Comparison of ENCODE assay signal across 1 cellular context in the genomic region with DNA sequence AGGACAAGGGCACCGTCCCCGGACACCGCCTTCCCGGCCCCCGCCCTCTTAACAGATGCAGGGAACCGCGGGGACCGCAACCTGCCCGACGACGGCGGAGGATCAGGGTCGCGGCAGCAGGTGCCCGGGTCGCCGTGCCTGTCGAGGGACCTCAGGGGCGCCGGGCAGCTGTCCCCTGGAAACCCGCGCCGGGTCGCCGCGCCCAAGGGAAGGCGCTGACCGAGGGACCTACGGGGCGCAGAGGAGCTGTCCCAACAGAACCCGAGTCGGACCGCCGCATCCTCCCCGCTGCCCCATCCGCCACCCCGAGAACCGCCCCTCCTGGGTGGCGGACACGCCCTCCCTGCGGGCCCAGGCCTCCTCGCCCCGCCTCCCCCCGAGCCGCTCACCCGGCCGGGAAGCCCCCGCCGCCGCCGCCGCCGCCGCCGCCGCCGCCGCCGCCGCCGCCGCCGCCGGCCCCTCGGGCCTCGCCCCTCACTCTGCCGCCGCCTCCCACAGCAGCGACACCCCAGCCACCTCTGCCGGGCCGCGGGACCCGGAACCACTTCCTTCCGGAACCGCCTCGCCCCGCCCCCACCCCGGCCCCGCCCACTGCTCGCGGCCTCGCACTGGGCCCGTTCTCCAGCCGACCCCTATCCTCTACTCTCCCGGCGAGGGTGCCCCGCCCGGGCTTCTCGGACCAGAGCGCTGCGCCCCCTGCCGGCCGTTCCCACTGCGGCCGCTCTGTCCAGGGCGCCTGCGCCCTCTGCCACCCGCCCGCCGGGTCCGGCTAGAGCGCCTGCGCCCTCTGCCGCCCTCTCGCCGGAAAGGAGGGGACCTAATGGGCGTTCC.
TF ChIP-seq lines count a peak whose summit lies in the region.

Gene BCLAF3, minus strand, starts transcription at position 543 of the 831 bp plus-strand sequence. CDS start 20,797 bp downstream, outside the sequence.

TF ChIP-seq in HepG2, 621 proteins besides CTCF, POLR2A, EP300 and RAD21 (continued from another document):
- TF ChIP-seq, protein P1, sequence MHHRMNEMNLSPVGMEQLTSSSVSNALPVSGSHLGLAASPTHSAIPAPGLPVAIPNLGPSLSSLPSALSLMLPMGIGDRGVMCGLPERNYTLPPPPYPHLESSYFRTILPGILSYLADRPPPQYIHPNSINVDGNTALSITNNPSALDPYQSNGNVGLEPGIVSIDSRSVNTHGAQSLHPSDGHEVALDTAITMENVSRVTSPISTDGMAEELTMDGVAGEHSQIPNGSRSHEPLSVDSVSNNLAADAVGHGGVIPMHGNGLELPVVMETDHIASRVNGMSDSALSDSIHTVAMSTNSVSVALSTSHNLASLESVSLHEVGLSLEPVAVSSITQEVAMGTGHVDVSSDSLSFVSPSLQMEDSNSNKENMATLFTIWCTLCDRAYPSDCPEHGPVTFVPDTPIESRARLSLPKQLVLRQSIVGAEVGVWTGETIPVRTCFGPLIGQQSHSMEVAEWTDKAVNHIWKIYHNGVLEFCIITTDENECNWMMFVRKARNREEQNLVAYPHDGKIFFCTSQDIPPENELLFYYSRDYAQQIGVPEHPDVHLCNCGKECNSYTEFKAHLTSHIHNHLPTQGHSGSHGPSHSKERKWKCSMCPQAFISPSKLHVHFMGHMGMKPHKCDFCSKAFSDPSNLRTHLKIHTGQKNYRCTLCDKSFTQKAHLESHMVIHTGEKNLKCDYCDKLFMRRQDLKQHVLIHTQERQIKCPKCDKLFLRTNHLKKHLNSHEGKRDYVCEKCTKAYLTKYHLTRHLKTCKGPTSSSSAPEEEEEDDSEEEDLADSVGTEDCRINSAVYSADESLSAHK (CRISPR knock-in tag; IDR thresholded peaks at IDR 0.05; ENCODE audit: borderline replicate concordance) = no peak
- no peak for TF ChIP-seq ZNF605 (CRISPR knock-in tag; IDR thresholded peaks at IDR 0.05)
- no peak; the same call in 1 of the 2 replicates for TF ChIP-seq NFKBIZ (CRISPR knock-in tag; IDR thresholded peaks at IDR 0.05)
- no peak for TF ChIP-seq THYN1 (CRISPR knock-in tag; IDR thresholded peaks at IDR 0.05; ENCODE audit: borderline replicate concordance, low read depth)
- no peak for TF ChIP-seq KLF6 (CRISPR knock-in tag; IDR thresholded peaks at IDR 0.05)
- no peak for TF ChIP-seq NONO (IDR thresholded peaks at IDR 0.05)
- no peak for TF ChIP-seq NONO (CRISPR knock-in tag; conservative IDR thresholded peaks at IDR 0.05)
- TF ChIP-seq ZNF770 (CRISPR knock-in tag; IDR thresholded peaks at IDR 0.05) = peak; percentile 43; the same call in 1 of the 2 replicates
- TF ChIP-seq ZNF34 (CRISPR knock-in tag; IDR thresholded peaks at IDR 0.05; ENCODE audit: borderline replicate concordance) = no peak
- TF ChIP-seq DPF2 (CRISPR knock-in tag; IDR thresholded peaks at IDR 0.05; ENCODE audit: borderline replicate concordance, low read depth) = no peak
- TF ChIP-seq, protein P2, sequence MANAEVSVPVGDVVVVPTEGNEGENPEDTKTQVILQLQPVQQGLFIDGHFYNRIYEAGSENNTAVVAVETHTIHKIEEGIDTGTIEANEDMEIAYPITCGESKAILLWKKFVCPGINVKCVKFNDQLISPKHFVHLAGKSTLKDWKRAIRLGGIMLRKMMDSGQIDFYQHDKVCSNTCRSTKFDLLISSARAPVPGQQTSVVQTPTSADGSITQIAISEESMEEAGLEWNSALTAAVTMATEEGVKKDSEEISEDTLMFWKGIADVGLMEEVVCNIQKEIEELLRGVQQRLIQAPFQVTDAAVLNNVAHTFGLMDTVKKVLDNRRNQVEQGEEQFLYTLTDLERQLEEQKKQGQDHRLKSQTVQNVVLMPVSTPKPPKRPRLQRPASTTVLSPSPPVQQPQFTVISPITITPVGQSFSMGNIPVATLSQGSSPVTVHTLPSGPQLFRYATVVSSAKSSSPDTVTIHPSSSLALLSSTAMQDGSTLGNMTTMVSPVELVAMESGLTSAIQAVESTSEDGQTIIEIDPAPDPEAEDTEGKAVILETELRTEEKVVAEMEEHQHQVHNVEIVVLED (CRISPR knock-in tag; IDR thresholded peaks at IDR 0.05; ENCODE audit: borderline replicate concordance) = no peak
- no peak for TF ChIP-seq THAP9 (CRISPR knock-in tag; IDR thresholded peaks at IDR 0.05; ENCODE audit: borderline replicate concordance)
- TF ChIP-seq TBL1XR1 (IDR thresholded peaks at IDR 0.05; ENCODE audit: borderline replicate concordance, low read length, partially characterized antibody) = no peak
- TF ChIP-seq GABPA (IDR thresholded peaks at IDR 0.05; ENCODE audit: low read depth, low read length) = peak; percentile 60
- peak; percentile 66 for TF ChIP-seq GABPA (CRISPR knock-in tag; IDR thresholded peaks at IDR 0.05; ENCODE audit: low read depth)
- TF ChIP-seq ZNF256 (CRISPR knock-in tag; conservative IDR thresholded peaks at IDR 0.05) = no peak
- TF ChIP-seq ZNF619 (CRISPR knock-in tag; IDR thresholded peaks at IDR 0.05) = no peak
- peak; percentile 55 for TF ChIP-seq ZFX (CRISPR knock-in tag; IDR thresholded peaks at IDR 0.05; ENCODE audit: low read depth)
- no peak for TF ChIP-seq NFYC (CRISPR knock-in tag; IDR thresholded peaks at IDR 0.05)
- TF ChIP-seq BCL3 (CRISPR knock-in tag; IDR thresholded peaks at IDR 0.05) = no peak
- TF ChIP-seq HHEX (CRISPR knock-in tag; IDR thresholded peaks at IDR 0.05) = no peak
- TF ChIP-seq, protein P3, sequence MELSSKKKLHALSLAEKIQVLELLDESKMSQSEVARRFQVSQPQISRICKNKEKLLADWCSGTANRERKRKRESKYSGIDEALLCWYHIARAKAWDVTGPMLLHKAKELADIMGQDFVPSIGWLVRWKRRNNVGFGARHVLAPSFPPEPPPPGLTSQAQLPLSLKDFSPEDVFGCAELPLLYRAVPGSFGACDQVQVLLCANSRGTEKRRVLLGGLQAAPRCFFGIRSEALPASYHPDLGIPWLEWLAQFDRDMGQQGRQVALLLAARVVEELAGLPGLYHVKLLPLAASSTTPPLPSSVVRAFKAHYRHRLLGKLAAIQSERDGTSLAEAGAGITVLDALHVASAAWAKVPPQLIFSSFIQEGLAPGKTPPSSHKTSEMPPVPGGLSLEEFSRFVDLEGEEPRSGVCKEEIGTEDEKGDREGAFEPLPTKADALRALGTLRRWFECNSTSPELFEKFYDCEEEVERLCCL (CRISPR knock-in tag; IDR thresholded peaks at IDR 0.05; ENCODE audit: borderline replicate concordance) = no peak
- TF ChIP-seq SALL1 (CRISPR knock-in tag; IDR thresholded peaks at IDR 0.05) = no peak
- TF ChIP-seq, protein P4, sequence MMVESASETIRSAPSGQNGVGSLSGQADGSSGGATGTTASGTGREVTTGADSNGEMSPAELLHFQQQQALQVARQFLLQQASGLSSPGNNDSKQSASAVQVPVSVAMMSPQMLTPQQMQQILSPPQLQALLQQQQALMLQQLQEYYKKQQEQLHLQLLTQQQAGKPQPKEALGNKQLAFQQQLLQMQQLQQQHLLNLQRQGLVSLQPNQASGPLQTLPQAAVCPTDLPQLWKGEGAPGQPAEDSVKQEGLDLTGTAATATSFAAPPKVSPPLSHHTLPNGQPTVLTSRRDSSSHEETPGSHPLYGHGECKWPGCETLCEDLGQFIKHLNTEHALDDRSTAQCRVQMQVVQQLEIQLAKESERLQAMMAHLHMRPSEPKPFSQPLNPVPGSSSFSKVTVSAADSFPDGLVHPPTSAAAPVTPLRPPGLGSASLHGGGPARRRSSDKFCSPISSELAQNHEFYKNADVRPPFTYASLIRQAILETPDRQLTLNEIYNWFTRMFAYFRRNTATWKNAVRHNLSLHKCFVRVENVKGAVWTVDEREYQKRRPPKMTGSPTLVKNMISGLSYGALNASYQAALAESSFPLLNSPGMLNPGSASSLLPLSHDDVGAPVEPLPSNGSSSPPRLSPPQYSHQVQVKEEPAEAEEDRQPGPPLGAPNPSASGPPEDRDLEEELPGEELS (CRISPR knock-in tag; IDR thresholded peaks at IDR 0.05) = no peak
